ENCODE assay signal across 19 cellular contexts in genomic region chr7:103632005-103632639, GRCh38.
DNase-seq lines count a peak whose midpoint lies in the region; ATAC-seq, FAIRE-seq and TF ChIP-seq lines count a peak whose summit lies in the region.
"Had no signal": no experiment of that assay in that cellular context is flagged by ENCODE, and none has a peak within 500 bp of the region (broad histone marks: within the 10 kb centered on the region; RNA-seq: fewer than 3 reads in every experiment).

No MANE protein-coding gene starts in this region.

- no peak overlapping the region for H3K4me3 ChIP-seq in HepG2 (replicated peaks in 1 of 3; ENCODE audit: insufficient read depth in 1 of 3, low read depth in 2 of 3, low read length in 3 of 3)
- no peak overlapping the region for H3K4me3 ChIP-seq in right lobe of liver
- H3K4me3 ChIP-seq in fibroblast of the aortic adventitia (ENCODE audit: low read depth, low read length), result no peak overlapping the region
- H3K4me3 ChIP-seq: PC-9 had no signal

- H3K4me2 ChIP-seq in HepG2 (ENCODE audit: low read depth, low read length), result no peak overlapping the region
- H3K4me2 ChIP-seq: PC-9 had no signal

- H3K27me3 ChIP-seq in HepG2 (ENCODE audit: control insufficient read depth in 1 of 2, insufficient read depth in 2 of 2, low read length in 2 of 2) (no peaks in the 10 kb centered on the region), right lobe of liver (no peaks in the 10 kb centered on the region)

- in situ Hi-C loops in HepG2 (cut with HindIII; ENCODE audit: extremely low pct_ligation_motif_present, low pct_unique_long_range_greater_than_20kb), result no loop called here

- CTCF ChIA-PET in HepG2 (lab: Yijun Ruan, JAX; ENCODE audit: low intra/inter-chr PET ratio, low total read pairs), result no interaction called here

- no peak for FAIRE-seq in HepG2 (lab: Jason Lieb, UNC)
- FAIRE-seq: GM12892, HTR-8/SVneo had no signal

- BruUV-seq in HepG2 (replicated peaks; lab: Mats Ljungman, UMichigan), result no TSS peak

- DNase-seq in HepG2 (ENCODE audit: low spot score) (no peak), right lobe of liver (no peak), amniotic epithelial cell (ENCODE audit: low read depth) (peak; percentile 10), fibroblast of the aortic adventitia (ENCODE audit: low read depth) (peak; percentile 6), posterior vena cava (ENCODE audit: low spot score) (no peak), retina (no peak), HuH-7.5 (ENCODE audit: low spot score) (no peak)
- DNase-seq: 8988T; CD4-positive, CD25-positive, alpha-beta regulatory T cell; COR-L47; DMS79; NCI-H1105; NCI-H2081; NCI-H748 treated with DMSO at 0.1 percent for 48 hours had no signal

- TF ChIP-seq RAD21 in HepG2 (CRISPR knock-in tag; IDR thresholded peaks at IDR 0.05), result no peak

- intact Hi-C loops in HepG2 (cut with micrococcal nuclease; ENCODE audit: unreplicated experiment) (no loop called here), right lobe of liver (cut with DNase I) (no loop called here), posterior vena cava (cut with DNase I) (no loop called here)

- no peak for TF ChIP-seq POLR2A in HepG2 (IDR thresholded peaks at IDR 0.05; ENCODE audit: insufficient read depth in 1 of 2, low read depth in 2 of 2, low read length in 2 of 2)
- TF ChIP-seq POLR2A in right lobe of liver (IDR thresholded peaks at IDR 0.05), result no peak

- H2AFZ ChIP-seq in HepG2 (ENCODE audit: low read length), result no peak overlapping the region
- H2AFZ ChIP-seq: PC-9 had no signal

- no peaks in the 10 kb centered on the region for H4K20me1 ChIP-seq in HepG2 (ENCODE audit: insufficient read depth, low read length)

- TF ChIP-seq EP300 in HepG2 (IDR thresholded peaks at IDR 0.05; ENCODE audit: low read depth in 2 of 2, low read length in 2 of 2), result no peak
- no peak for TF ChIP-seq EP300 in HepG2 (CRISPR knock-in tag; IDR thresholded peaks at IDR 0.05; ENCODE audit: borderline replicate concordance)

- H3K4me1 ChIP-seq in HepG2 (ENCODE audit: insufficient read depth, low read length), result no peaks in the 10 kb centered on the region
- H3K4me1 ChIP-seq in right lobe of liver, result no peaks in the 10 kb centered on the region

- H3K36me3 ChIP-seq in HepG2 (replicated peaks in 1 of 2; ENCODE audit: control insufficient read depth in 1 of 2, insufficient read depth in 2 of 2, low read length in 2 of 2) (peaks cover 0 to 41% of the 10 kb centered on the region in 2 experiments; a peak in 3 of 5 replicates), right lobe of liver (no peaks in the 10 kb centered on the region)

- H3K9me3 ChIP-seq in HepG2 (ENCODE audit: low read length), result no peaks in the 10 kb centered on the region
- no peaks in the 10 kb centered on the region for H3K9me3 ChIP-seq in right lobe of liver

- TF ChIP-seq CTCF in HepG2 (CRISPR knock-in tag; IDR thresholded peaks at IDR 0.05) (no peak), right lobe of liver (IDR thresholded peaks at IDR 0.05) (no peak), fibroblast of the aortic adventitia (IDR thresholded peaks at IDR 0.05; ENCODE audit: insufficient read depth, low read length) (no peak)

- WGBS in HepG2 (ENCODE audit: low lambda C conversion rate), result 71% methylated on average over 5 of the region's 5 CpGs
- 51% methylated on average over 5 of the region's 5 CpGs for WGBS in right lobe of liver (ENCODE audit: insufficient coverage, low coverage, low lambda C conversion rate, missing lambda C conversion rate)

- POLR2A ChIA-PET in HepG2 (lab: Yijun Ruan, JAX), result no interaction called here

- H3K27ac ChIP-seq in HepG2 (ENCODE audit: extremely low read length, insufficient read depth, low read length), result no peak overlapping the region
- H3K27ac ChIP-seq in right lobe of liver, result no peak overlapping the region
- H3K27ac ChIP-seq: PC-9 had no signal

- ATAC-seq in HepG2, result no peak
- ATAC-seq in right lobe of liver, result no peak
- ATAC-seq in GM21576 (IDR thresholded peaks at IDR 0.05; ENCODE audit: unreplicated experiment), result no peak
- ATAC-seq: HCT116 had no signal

- no peaks in the 10 kb centered on the region for H3K79me2 ChIP-seq in HepG2 (ENCODE audit: insufficient read depth, low read length)

- H3K9ac ChIP-seq in HepG2 (ENCODE audit: insufficient read depth, low read depth, low read length), result no peak overlapping the region

TF ChIP-seq in HepG2, 621 proteins besides CTCF, POLR2A, EP300 and RAD21:
- no peak for TF ChIP-seq ZNF687 (CRISPR knock-in tag; IDR thresholded peaks at IDR 0.05)
- TF ChIP-seq ADNP (CRISPR knock-in tag; IDR thresholded peaks at IDR 0.05), result no peak
- TF ChIP-seq, protein P1, sequence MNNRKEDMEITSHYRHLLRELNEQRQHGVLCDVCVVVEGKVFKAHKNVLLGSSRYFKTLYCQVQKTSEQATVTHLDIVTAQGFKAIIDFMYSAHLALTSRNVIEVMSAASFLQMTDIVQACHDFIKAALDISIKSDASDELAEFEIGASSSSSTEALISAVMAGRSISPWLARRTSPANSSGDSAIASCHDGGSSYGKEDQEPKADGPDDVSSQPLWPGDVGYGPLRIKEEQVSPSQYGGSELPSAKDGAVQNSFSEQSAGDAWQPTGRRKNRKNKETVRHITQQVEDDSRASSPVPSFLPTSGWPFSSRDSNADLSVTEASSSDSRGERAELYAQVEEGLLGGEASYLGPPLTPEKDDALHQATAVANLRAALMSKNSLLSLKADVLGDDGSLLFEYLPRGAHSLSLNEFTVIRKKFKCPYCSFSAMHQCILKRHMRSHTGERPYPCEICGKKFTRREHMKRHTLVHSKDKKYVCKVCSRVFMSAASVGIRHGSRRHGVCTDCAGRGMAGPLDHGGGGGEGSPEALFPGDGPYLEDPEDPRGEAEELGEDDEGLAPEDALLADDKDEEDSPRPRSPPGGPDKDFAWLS (CRISPR knock-in tag; IDR thresholded peaks at IDR 0.05; ENCODE audit: borderline replicate concordance), result no peak
- no peak for TF ChIP-seq SMARCE1 (IDR thresholded peaks at IDR 0.05; ENCODE audit: borderline replicate concordance)
- peak; percentile 37 for TF ChIP-seq RBM22 (optimal IDR thresholded peaks at IDR 0.05; ENCODE audit: low read length)
- no peak for TF ChIP-seq ZNF136 (CRISPR knock-in tag; IDR thresholded peaks at IDR 0.05; ENCODE audit: low read depth)
- no peak for TF ChIP-seq ZNF264 (CRISPR knock-in tag; IDR thresholded peaks at IDR 0.05)

Comparison
In these comparisons a context has a peak if more than half of its experiments do, and no peak if none do; other contexts are left out.
1. DNase-seq: peak in amniotic epithelial cell (single experiment) and fibroblast of the aortic adventitia (single experiment); none in HepG2 (single experiment), right lobe of liver (0 of 3), posterior vena cava (single experiment), retina (single experiment) and HuH-7.5 (single experiment).